In the genomic region with DNA sequence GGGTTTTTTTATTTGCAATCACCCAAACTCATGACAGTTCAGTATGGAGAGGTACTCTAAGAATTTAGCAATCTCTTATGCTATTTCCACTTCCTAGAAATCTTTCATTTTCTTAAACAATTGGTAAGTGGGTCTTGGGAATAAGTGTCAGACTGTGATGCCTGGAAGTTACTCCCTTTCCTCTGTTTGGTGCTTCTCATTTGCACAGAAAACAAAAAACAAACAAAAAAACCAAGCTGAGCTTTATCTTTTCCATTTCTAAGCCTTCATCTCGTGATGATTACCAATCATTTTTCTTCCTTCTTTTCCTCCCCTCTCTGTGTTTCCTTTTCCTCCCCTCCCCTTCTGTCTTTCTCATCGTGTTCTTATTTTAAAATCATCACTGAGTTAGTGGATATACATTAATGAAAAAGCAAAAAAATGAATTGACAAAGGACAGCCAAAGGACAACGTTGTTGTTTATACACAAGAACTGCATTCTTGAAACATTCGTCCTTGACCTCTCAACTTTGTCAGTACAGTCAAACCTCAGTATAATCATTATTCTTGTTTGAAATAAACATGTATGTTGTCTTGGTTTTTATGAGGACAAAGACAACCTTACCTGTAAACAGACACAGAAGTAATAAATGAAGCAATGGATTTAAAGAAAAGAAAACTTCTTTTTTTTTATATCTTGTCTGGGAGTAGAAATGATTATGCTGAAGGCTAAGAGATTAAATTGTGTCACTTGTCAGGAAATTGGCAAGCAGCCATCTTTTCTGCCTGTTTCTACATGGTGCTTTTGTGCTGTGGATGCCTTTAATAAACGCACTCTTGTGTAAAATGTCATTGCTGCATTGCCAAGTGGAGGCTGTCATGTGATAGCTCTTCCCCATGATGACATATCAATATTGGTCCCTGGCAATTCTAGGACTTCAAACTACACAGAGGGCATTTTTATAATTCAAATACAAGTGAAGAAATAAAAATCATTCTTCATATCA, we compare ENCODE assay signal across 11 cellular contexts.
A peak's percentile ranks its signal among the peaks of the same experiment; 100 is the strongest.
DNase-seq lines count a peak whose midpoint lies in the region; ATAC-seq and TF ChIP-seq lines count a peak whose summit lies in the region.
"Had no signal": no experiment of that assay in that cellular context is flagged by ENCODE, and none has a peak within 500 bp of the region (broad histone marks: within the 10 kb centered on the region; RNA-seq: fewer than 3 reads in every experiment).

No MANE protein-coding gene starts in this region.

- no peak overlapping the region for H3K27ac Mint-ChIP-seq in CD8-positive, alpha-beta T cell
- H3K27ac Mint-ChIP-seq: endodermal cell had no signal

- H3K4me1 ChIP-seq in BE2C: peaks cover 17% of the 10 kb centered on the region
- no peaks in the 10 kb centered on the region for H3K4me1 ChIP-seq in CD8-positive, alpha-beta T cell (ENCODE audit: insufficient read depth, low read length)
- H3K4me1 ChIP-seq: tibial nerve had no signal

- ATAC-seq in left lobe of liver: peak; percentile 55
- no peak for ATAC-seq in CD8-positive, alpha-beta T cell

- H3K9me3 Mint-ChIP-seq in CD8-positive, alpha-beta T cell: peaks cover 9% of the 10 kb centered on the region
- H3K9me3 Mint-ChIP-seq: endodermal cell had no signal

- H3K4me3 Mint-ChIP-seq in CD8-positive, alpha-beta T cell: no peak overlapping the region
- H3K4me3 Mint-ChIP-seq: endodermal cell had no signal

- H3K27me3 ChIP-seq in BE2C (no peaks in the 10 kb centered on the region), MG63 (no peaks in the 10 kb centered on the region)
- H3K27me3 ChIP-seq in CD8-positive, alpha-beta T cell (ENCODE audit: insufficient read depth, low read length): no peaks in the 10 kb centered on the region
- H3K27me3 ChIP-seq: tibial nerve had no signal

- intact Hi-C loops in CD8-positive, alpha-beta T cell (cut with DNase I, micrococcal nuclease): no loop called here

- no peaks in the 10 kb centered on the region for H3K4me1 Mint-ChIP-seq in CD8-positive, alpha-beta T cell (ENCODE audit: low read depth)

- no peak overlapping the region for H3K4me3 ChIP-seq in BE2C (ENCODE audit: low read depth, low read length)
- no peak overlapping the region for H3K4me3 ChIP-seq in CD8-positive, alpha-beta T cell (ENCODE audit: low read depth, low read length)
- no peak overlapping the region for H3K4me3 ChIP-seq in MG63
- H3K4me3 ChIP-seq: tibial nerve had no signal

- CTCF ChIA-PET in CD8-positive, alpha-beta T cell (lab: Charles Lee): no interaction called here

- H3K9me3 ChIP-seq in BE2C (no peaks in the 10 kb centered on the region), MG63 (no peaks in the 10 kb centered on the region)
- H3K9me3 ChIP-seq in CD8-positive, alpha-beta T cell (ENCODE audit: low read length): no peaks in the 10 kb centered on the region
- H3K9me3 ChIP-seq: tibial nerve had no signal

- DNase-seq in BE2C (peak; percentile 63), NCI-H187 (lab: John Stamatoyannopoulos, UW) (peak; percentile 17 to 58), SK-N-DZ (ENCODE audit: low spot score) (peak; percentile 27), left lobe of liver (ENCODE audit: low spot score) (no peak), MG63 (no peak), SKM-1 (lab: John Stamatoyannopoulos, UW; ENCODE audit: unreplicated experiment) (no peak), NCI-H226 (no peak)
- no peak for DNase-seq in CD8-positive, alpha-beta T cell
- DNase-seq: activated CD8-positive, alpha-beta memory T cell treated with anti-CD3 and anti-CD28 coated beads, Interleukin-2, amount 50 U/mL, for 48 hours; endodermal cell had no signal

- POLR2A ChIA-PET in CD8-positive, alpha-beta T cell (lab: Charles Lee): no interaction called here

- no peaks in the 10 kb centered on the region for H3K36me3 Mint-ChIP-seq in CD8-positive, alpha-beta T cell

- H3K27ac ChIP-seq in CD8-positive, alpha-beta T cell (ENCODE audit: low read depth, low read length): no peak overlapping the region

- no peak for TF ChIP-seq CTCF in BE2C (IDR thresholded peaks at IDR 0.05; ENCODE audit: low read depth, low read length)
- TF ChIP-seq CTCF in CD8-positive, alpha-beta T cell (IDR thresholded peaks at IDR 0.05): no peak

- no peaks in the 10 kb centered on the region for H3K27me3 Mint-ChIP-seq in CD8-positive, alpha-beta T cell (ENCODE audit: low read depth)

- H3K36me3 ChIP-seq in BE2C: no peaks in the 10 kb centered on the region
- no peaks in the 10 kb centered on the region for H3K36me3 ChIP-seq in CD8-positive, alpha-beta T cell (ENCODE audit: insufficient read depth, low read length)
- H3K36me3 ChIP-seq in MG63: no peaks in the 10 kb centered on the region
- H3K36me3 ChIP-seq: tibial nerve had no signal

Comparison
In these comparisons a context has a peak if more than half of its experiments do, and no peak if none do; other contexts are left out.
1. DNase-seq: peak in BE2C (single experiment), NCI-H187 (2 of 2) and SK-N-DZ (single experiment); none in left lobe of liver (single experiment), CD8-positive, alpha-beta T cell (0 of 7), MG63 (single experiment), SKM-1 (single experiment) and NCI-H226 (single experiment).